In the genomic region with DNA sequence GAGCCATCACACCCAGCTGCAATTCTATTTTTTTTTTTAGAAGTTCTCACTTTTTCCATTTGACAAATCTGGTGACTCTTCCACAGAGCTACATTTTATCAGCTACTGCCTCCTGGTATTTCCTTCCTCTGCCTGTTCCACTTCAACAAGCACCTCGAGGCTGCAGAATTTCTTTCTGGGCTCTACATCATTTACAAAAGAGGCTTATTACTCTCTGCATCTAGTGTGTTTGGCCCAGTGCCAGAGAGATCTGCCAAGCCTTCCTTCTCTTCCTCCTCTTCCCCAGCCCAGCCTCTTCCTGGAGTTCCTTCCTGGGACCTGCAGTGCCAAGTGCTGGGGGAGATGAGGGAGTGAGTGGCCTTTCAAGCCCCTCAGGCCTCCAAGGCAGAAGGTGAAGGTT, we compare ENCODE assay signal across 12 cellular contexts.
DNase-seq lines count a peak whose midpoint lies in the region; ATAC-seq and TF ChIP-seq lines count a peak whose summit lies in the region.
"Had no signal": no experiment of that assay in that cellular context is flagged by ENCODE, and none has a peak within 500 bp of the region (broad histone marks: within the 10 kb centered on the region; RNA-seq: fewer than 3 reads in every experiment).

No MANE protein-coding gene starts in this region.

- TF ChIP-seq CTCF in epithelial cell of esophagus (IDR thresholded peaks at IDR 0.05; ENCODE audit: insufficient read depth, low read depth, low read length, missing control alignments) = no peak
- TF ChIP-seq CTCF in CD8-positive, alpha-beta T cell (IDR thresholded peaks at IDR 0.05) = no peak

- H3K9me3 ChIP-seq in neuronal stem cell (replicated peaks in 1 of 2; ENCODE audit: control insufficient read depth in 2 of 2, insufficient read depth in 1 of 2, low read depth in 1 of 2, low read length in 2 of 2) = no peaks in the 10 kb centered on the region
- no peaks in the 10 kb centered on the region for H3K9me3 ChIP-seq in CD8-positive, alpha-beta T cell (ENCODE audit: low read length)
- H3K9me3 ChIP-seq: gastrocnemius medialis had no signal

- DNase-seq in GDM1 (lab: John Stamatoyannopoulos, UW) = peak; percentile 78
- DNase-seq in NCI-H748 (lab: John Stamatoyannopoulos, UW; ENCODE audit: unreplicated experiment) = peak; percentile 81
- DNase-seq in epithelial cell of esophagus (ENCODE audit: low read depth) = peak; percentile 46
- no peak for DNase-seq in neuronal stem cell (ENCODE audit: low spot score)
- DNase-seq in CD8-positive, alpha-beta T cell = no peak
- DNase-seq: caudate nucleus, gastrocnemius medialis, Karpas-422 had no signal

- H4K91ac ChIP-seq in neuronal stem cell (ENCODE audit: low read depth, low read length, poor library complexity) = no peak overlapping the region

- no peak overlapping the region for H3K27ac ChIP-seq in neuronal stem cell (replicated peaks; ENCODE audit: low read length)
- no peak overlapping the region for H3K27ac ChIP-seq in CD8-positive, alpha-beta T cell (ENCODE audit: low read depth, low read length)

- no peak overlapping the region for H2BK12ac ChIP-seq in neuronal stem cell (ENCODE audit: low read length)

- H3K79me1 ChIP-seq in neuronal stem cell (ENCODE audit: low read depth, low read length) = no peaks in the 10 kb centered on the region

- no peaks in the 10 kb centered on the region for H3K27me3 ChIP-seq in neuronal stem cell (ENCODE audit: control insufficient read depth in 3 of 3, insufficient read depth in 3 of 3, low read depth in 1 of 3, low read length in 3 of 3)
- H3K27me3 ChIP-seq in CD8-positive, alpha-beta T cell (ENCODE audit: insufficient read depth, low read length) = no peaks in the 10 kb centered on the region
- H3K27me3 ChIP-seq: gastrocnemius medialis had no signal

- H2BK5ac ChIP-seq in neuronal stem cell (ENCODE audit: low read length) = no peak overlapping the region

- no peaks in the 10 kb centered on the region for H3K4me1 Mint-ChIP-seq in CD8-positive, alpha-beta T cell (ENCODE audit: low read depth)

- no peak overlapping the region for H2BK15ac ChIP-seq in neuronal stem cell (ENCODE audit: low read length)

- H2BK120ac ChIP-seq in neuronal stem cell (ENCODE audit: low read depth, low read length) = no peak overlapping the region

- no peak overlapping the region for H2AK5ac ChIP-seq in neuronal stem cell (ENCODE audit: low read depth, low read length)

- no peak overlapping the region for H3K4me3 Mint-ChIP-seq in CD8-positive, alpha-beta T cell
- H3K4me3 Mint-ChIP-seq: activated T-helper 1 cell treated with anti-CD3 and anti-CD28 coated beads, Interleukin-12 subunit alpha, Interleukin-12 subunit beta, Interleukin-2, Interleukin-4 antibody, amounts not matched to agents 30 ng/mL and 10 ng/mL and 1 ng/mL, durations not matched to agents 14 hours and 24 hours and 36 hours had no signal

- no peak overlapping the region for H3K18ac ChIP-seq in neuronal stem cell (ENCODE audit: low read length)

- no peaks in the 10 kb centered on the region for H3K9me3 Mint-ChIP-seq in CD8-positive, alpha-beta T cell
- H3K9me3 Mint-ChIP-seq: activated T-helper 1 cell treated with anti-CD3 and anti-CD28 coated beads, Interleukin-12 subunit alpha, Interleukin-12 subunit beta, Interleukin-2, Interleukin-4 antibody, amounts not matched to agents 30 ng/mL and 10 ng/mL and 1 ng/mL, durations not matched to agents 14 hours and 24 hours and 36 hours had no signal

- H3K14ac ChIP-seq in neuronal stem cell (ENCODE audit: low read length) = no peak overlapping the region

- peak overlapping the region; percentile 35 for H2AFZ ChIP-seq in neuronal stem cell (ENCODE audit: low read length)

- H3K4me2 ChIP-seq in neuronal stem cell (ENCODE audit: insufficient read depth, low read length, poor library complexity, severe bottlenecking) = no peak overlapping the region

- H4K8ac ChIP-seq in neuronal stem cell (ENCODE audit: low read depth, low read length) = no peak overlapping the region

- H3K4me3 ChIP-seq in epithelial cell of esophagus (ENCODE audit: low read length) (no peak overlapping the region), neuronal stem cell (ENCODE audit: low read length in 2 of 2) (no peak overlapping the region)
- H3K4me3 ChIP-seq in CD8-positive, alpha-beta T cell (ENCODE audit: low read depth, low read length) = no peak overlapping the region
- H3K4me3 ChIP-seq: gastrocnemius medialis had no signal

- H3K36me3 Mint-ChIP-seq in CD8-positive, alpha-beta T cell = no peaks in the 10 kb centered on the region

- POLR2A ChIA-PET in CD8-positive, alpha-beta T cell (lab: Charles Lee) = no interaction called here

- CTCF ChIA-PET in CD8-positive, alpha-beta T cell (lab: Charles Lee) = no interaction called here

- no peak for ATAC-seq in HG03439 (IDR thresholded peaks at IDR 0.05; ENCODE audit: unreplicated experiment)
- no peak for ATAC-seq in HG02759 (IDR thresholded peaks at IDR 0.05; ENCODE audit: unreplicated experiment)
- ATAC-seq in GM19023 (IDR thresholded peaks at IDR 0.05; ENCODE audit: unreplicated experiment) = no peak
- no peak for ATAC-seq in CD8-positive, alpha-beta T cell

- H3K4ac ChIP-seq in neuronal stem cell (ENCODE audit: low read length) = no peak overlapping the region

- intact Hi-C loops in CD8-positive, alpha-beta T cell (cut with DNase I, micrococcal nuclease) = no loop called here

- no peaks in the 10 kb centered on the region for H3K36me3 ChIP-seq in neuronal stem cell (replicated peaks in 1 of 2; ENCODE audit: control insufficient read depth in 2 of 2, insufficient read depth in 2 of 2, low read length in 2 of 2)
- H3K36me3 ChIP-seq in CD8-positive, alpha-beta T cell (ENCODE audit: insufficient read depth, low read length) = no peaks in the 10 kb centered on the region
- H3K36me3 ChIP-seq: gastrocnemius medialis had no signal

- no peak overlapping the region for H3K9ac ChIP-seq in neuronal stem cell (ENCODE audit: low read depth, low read length, poor library complexity)

- no CpG with 5 or more reads among the region's 1 CpG for WGBS in neuronal stem cell (ENCODE audit: extremely low coverage in 2 of 2, insufficient read length in 2 of 2, insufficient replicate concordance in 1 of 2), 2 donors

- H3K27ac Mint-ChIP-seq in CD8-positive, alpha-beta T cell = no peak overlapping the region
- H3K27ac Mint-ChIP-seq: activated T-helper 1 cell treated with anti-CD3 and anti-CD28 coated beads, Interleukin-12 subunit alpha, Interleukin-12 subunit beta, Interleukin-2, Interleukin-4 antibody, amounts not matched to agents 30 ng/mL and 10 ng/mL and 1 ng/mL, durations not matched to agents 14 hours and 24 hours and 36 hours had no signal

- no peak overlapping the region for H3K23ac ChIP-seq in neuronal stem cell (ENCODE audit: low read depth, low read length, poor library complexity)

- peaks cover 0 to 2% of the 10 kb centered on the region in 2 donors for H3K4me1 ChIP-seq in neuronal stem cell (ENCODE audit: control insufficient read depth in 2 of 2, insufficient read depth in 1 of 2, low read depth in 1 of 2, low read length in 2 of 2)
- H3K4me1 ChIP-seq in CD8-positive, alpha-beta T cell (ENCODE audit: insufficient read depth, low read length) = no peaks in the 10 kb centered on the region

- peaks cover 3% of the 10 kb centered on the region for H3K27me3 Mint-ChIP-seq in CD8-positive, alpha-beta T cell (ENCODE audit: low read depth)

Comparison
In these comparisons a context has a peak if more than half of its experiments do, and no peak if none do; other contexts are left out.
1. DNase-seq: peak in GDM1 (single experiment), NCI-H748 (single experiment) and epithelial cell of esophagus (single experiment); none in neuronal stem cell (single experiment) and CD8-positive, alpha-beta T cell (0 of 7).